19 cellular contexts compared by ENCODE assay signal in genomic region chr10:78579586-78579985, GRCh38.
DNase-seq lines count a peak whose midpoint lies in the region; TF ChIP-seq lines count a peak whose summit lies in the region.
"Had no signal": no experiment of that assay in that cellular context is flagged by ENCODE, and none has a peak within 500 bp of the region (broad histone marks: within the 10 kb centered on the region; RNA-seq: fewer than 3 reads in every experiment).

No MANE protein-coding gene starts in this region.

- no peak overlapping the region for H3K4me3 Mint-ChIP-seq in nephron
- H3K4me3 Mint-ChIP-seq: activated CD4-positive, alpha-beta T cell treated with anti-CD3 and anti-CD28 coated beads, Interleukin-2, amount 10 ng/mL, durations not matched to agents 7 days and 5 days; CD8-positive, alpha-beta memory T cell; central memory CD8-positive, alpha-beta T cell had no signal

- H3K27ac ChIP-seq in angular gyrus (ENCODE audit: low read depth, low read length) (peak overlapping the region; percentile 72), stomach (no peak overlapping the region)
- H3K27ac ChIP-seq: hepatocyte, prostate gland, SJSA1 had no signal

- no peak for TF ChIP-seq POLR2A in stomach (IDR thresholded peaks at IDR 0.05)

- no peaks in the 10 kb centered on the region for H3K36me3 ChIP-seq in stomach
- H3K36me3 ChIP-seq: HAP-1, prostate gland, SJSA1 had no signal

- no peaks in the 10 kb centered on the region for H3K36me3 Mint-ChIP-seq in nephron (ENCODE audit: low read depth)
- H3K36me3 Mint-ChIP-seq: CD8-positive, alpha-beta memory T cell had no signal

- DNase-seq in D341Med (ENCODE audit: low spot score) (peak; percentile 25), NCI-H1694 (lab: John Stamatoyannopoulos, UW) (peak; percentile 36), NCI-H82 (lab: John Stamatoyannopoulos, UW) (no peak), stomach (no peak), DMS53 treated with DMSO at 0.1 percent for 48 hours (lab: John Stamatoyannopoulos, UW; ENCODE audit: unreplicated experiment) (no peak)
- DNase-seq: activated CD4-positive, alpha-beta T cell treated with anti-CD3 and anti-CD28 coated beads, Interleukin-2, amount 10 ng/mL, durations not matched to agents 7 days and 5 days; activated gamma-delta T cell; CD8-positive, alpha-beta memory T cell; effector CD4-positive, alpha-beta T cell; erythroblast had no signal

- peaks cover 0 to 20% (median 10%) of the 10 kb centered on the region in 4 donors for H3K4me1 ChIP-seq in stomach
- H3K4me1 ChIP-seq: HAP-1, prostate gland had no signal

- peaks cover 4% of the 10 kb centered on the region for H3K27me3 Mint-ChIP-seq in nephron (ENCODE audit: low read depth)

- no peaks in the 10 kb centered on the region for H3K9me3 ChIP-seq in stomach
- H3K9me3 ChIP-seq: HAP-1, prostate gland, SJSA1 had no signal

- peak overlapping the region in 2 of 3 experiments; percentile 76 to 83 for H3K27ac Mint-ChIP-seq in nephron
- H3K27ac Mint-ChIP-seq: activated CD4-positive, alpha-beta T cell treated with anti-CD3 and anti-CD28 coated beads, Interleukin-2, amount 10 ng/mL, durations not matched to agents 7 days and 5 days had no signal

- intact Hi-C loops in stomach (cut with DNase I; ENCODE audit: low total_unique reads) = no loop called here

- no peak for TF ChIP-seq CTCF in nephron (IDR thresholded peaks at IDR 0.05; ENCODE audit: unreplicated experiment in 3 of 3)
- no peak for TF ChIP-seq CTCF in stomach (IDR thresholded peaks at IDR 0.05)

- no peak overlapping the region for H3K4me3 ChIP-seq in stomach
- H3K4me3 ChIP-seq: GM12878, HAP-1, hepatocyte, K562, prostate gland, SJSA1 had no signal

- no peak for TF ChIP-seq EP300 in stomach (IDR thresholded peaks at IDR 0.05)

- H3K27me3 ChIP-seq in stomach = no peaks in the 10 kb centered on the region
- H3K27me3 ChIP-seq: hepatocyte, SJSA1 had no signal

- no peaks in the 10 kb centered on the region for H3K9me3 Mint-ChIP-seq in nephron
- H3K9me3 Mint-ChIP-seq: activated CD4-positive, alpha-beta T cell treated with anti-CD3 and anti-CD28 coated beads, Interleukin-2, amount 10 ng/mL, durations not matched to agents 7 days and 5 days; CD8-positive, alpha-beta memory T cell; central memory CD8-positive, alpha-beta T cell had no signal

- 80 to 93% (median 92%) methylated on average over 5 of the region's 5 CpGs for whole genome bisulfite sequencing in stomach, 5 donors

- peaks cover 72% of the 10 kb centered on the region for H3K4me1 Mint-ChIP-seq in nephron
- H3K4me1 Mint-ChIP-seq: CD8-positive, alpha-beta memory T cell; central memory CD8-positive, alpha-beta T cell had no signal

Comparison
In these comparisons a context has a peak if more than half of its experiments do, and no peak if none do; other contexts are left out.
1. DNase-seq: peak in D341Med (single experiment) and NCI-H1694 (single experiment); none in NCI-H82 (single experiment), stomach (single experiment) and DMS53 treated with DMSO at 0.1 percent for 48 hours (single experiment).